In genomic region chr11:2770556-2771301, GRCh38 we compare ENCODE assay signal across 10 cellular contexts.
DNase-seq lines count a peak whose midpoint lies in the region; ATAC-seq and TF ChIP-seq lines count a peak whose summit lies in the region.
"Had no signal": no experiment of that assay in that cellular context is flagged by ENCODE, and none has a peak within 500 bp of the region (broad histone marks: within the 10 kb centered on the region; RNA-seq: fewer than 3 reads in every experiment).

No MANE protein-coding gene starts in this region.

- H3K4me3 ChIP-seq in heart left ventricle (no peak overlapping the region), mesendoderm (ENCODE audit: low read length) (no peak overlapping the region)

- no peaks in the 10 kb centered on the region for H3K79me2 ChIP-seq in mesendoderm (ENCODE audit: control insufficient read depth, insufficient read depth, low read length)

- CTCF ChIA-PET in activated B cell treated with CpG ODN at 0.5 μM for 24 hours (lab: Charles Lee), result no interaction called here

- no peak overlapping the region for H3K23ac ChIP-seq in mesendoderm (ENCODE audit: low read length)

- POLR2A ChIA-PET in activated B cell treated with CpG ODN at 0.5 μM for 24 hours (lab: Charles Lee), result no interaction called here

- no peak overlapping the region for H3K4me2 ChIP-seq in mesendoderm (ENCODE audit: low read length)

- DNase-seq in HUDEP-2 (lab: John Stamatoyannopoulos, UW; ENCODE audit: unreplicated experiment in 76 of 76) (peak in 43 of 76 experiments; percentile 12 to 62 (median 35)), activated B cell treated with CpG ODN at 0.5 μM for 24 hours (peak; percentile 14), heart left ventricle (peak; percentile 6 to 55 (median 13)), sciatic nerve (ENCODE audit: low spot score) (peak; percentile 53), T-helper 2 cell (no peak), mesendoderm (no peak), T-helper 9 cell (no peak)
- DNase-seq: NCI-H2029 treated with DMSO at 0.1 percent for 48 hours had no signal

- no peak overlapping the region for H4K8ac ChIP-seq in mesendoderm (ENCODE audit: low read depth, low read length)

- H3K36me3 Mint-ChIP-seq in activated B cell treated with CpG ODN at 0.5 μM for 24 hours (ENCODE audit: low read depth), result peaks cover 19% of the 10 kb centered on the region

- H3K9me3 Mint-ChIP-seq in activated B cell treated with CpG ODN at 0.5 μM for 24 hours, result peaks cover 2% of the 10 kb centered on the region
- H3K9me3 Mint-ChIP-seq: T-helper 1 cell treated with Interleukin-12 subunit alpha and Interleukin-12 subunit beta and Interleukin-4 antibody, amounts not matched to agents 30 μg/mL and 1 μg/mL, for 36 hours had no signal

- 89 to 97% (median 93%) methylated on average over 6 to 10 of the region's 10 CpGs for WGBS in heart left ventricle, 4 donors
- no CpG with 5 or more reads among the region's 10 CpGs for WGBS in mesendoderm (ENCODE audit: extremely low coverage, insufficient coverage, low lambda C conversion rate)

- no peaks in the 10 kb centered on the region for H3K27me3 Mint-ChIP-seq in activated B cell treated with CpG ODN at 0.5 μM for 24 hours

- no peak overlapping the region for H3K18ac ChIP-seq in mesendoderm (ENCODE audit: low read length)

- TF ChIP-seq POLR2A in heart left ventricle (IDR thresholded peaks at IDR 0.05), result no peak

- ATAC-seq in activated B cell treated with CpG ODN at 0.5 μM for 24 hours (ENCODE audit: low read depth) (no peak), heart left ventricle (no peak), sciatic nerve (no peak)

- intact Hi-C loops in activated B cell treated with CpG ODN at 0.5 μM for 24 hours (cut with micrococcal nuclease), result no loop called here
- intact Hi-C loops in heart left ventricle (cut with DNase I), result loop anchor here in 1 of 10 donors (10.0 kb wide), 1 partner anchor 226 kb away; no protein-coding TSS in a partner anchor
- intact Hi-C loops in sciatic nerve (cut with DNase I), result no loop called here

- no peak overlapping the region for H3K4me3 Mint-ChIP-seq in activated B cell treated with CpG ODN at 0.5 μM for 24 hours
- H3K4me3 Mint-ChIP-seq: CD8-positive, alpha-beta memory T cell; T-helper 1 cell treated with Interleukin-12 subunit alpha and Interleukin-12 subunit beta and Interleukin-4 antibody, amounts not matched to agents 30 μg/mL and 1 μg/mL, for 36 hours had no signal

- H2BK120ac ChIP-seq in mesendoderm (ENCODE audit: low read depth, low read length), result no peak overlapping the region

- H3K9me3 ChIP-seq in heart left ventricle, result peaks cover 0 to 2% (median 0%) of the 10 kb centered on the region in 12 donors

- no peaks in the 10 kb centered on the region for H3K4me1 ChIP-seq in heart left ventricle
- no peaks in the 10 kb centered on the region for H3K4me1 ChIP-seq in mesendoderm (ENCODE audit: control insufficient read depth, low read depth, low read length)

- H3K4ac ChIP-seq in mesendoderm (ENCODE audit: low read depth, low read length), result no peak overlapping the region

- no peak overlapping the region for H4K5ac ChIP-seq in mesendoderm (ENCODE audit: low read length)

- no peaks in the 10 kb centered on the region for H3K79me1 ChIP-seq in mesendoderm (ENCODE audit: low read length)

- H3K9ac ChIP-seq in mesendoderm (ENCODE audit: low read length), result no peak overlapping the region

- TF ChIP-seq CTCF in activated B cell treated with CpG ODN at 0.5 μM for 24 hours (IDR thresholded peaks at IDR 0.05) (no peak), heart left ventricle (IDR thresholded peaks at IDR 0.05) (no peak)

- H3K27ac ChIP-seq in heart left ventricle (no peak overlapping the region), mesendoderm (ENCODE audit: low read depth, low read length) (no peak overlapping the region)

- H2AK5ac ChIP-seq in mesendoderm (ENCODE audit: low read length), result no peak overlapping the region

- H3K4me1 Mint-ChIP-seq in activated B cell treated with CpG ODN at 0.5 μM for 24 hours, result no peaks in the 10 kb centered on the region

- no peak overlapping the region for H3K27ac Mint-ChIP-seq in activated B cell treated with CpG ODN at 0.5 μM for 24 hours
- H3K27ac Mint-ChIP-seq: T-helper 1 cell treated with Interleukin-12 subunit alpha and Interleukin-12 subunit beta and Interleukin-4 antibody, amounts not matched to agents 30 μg/mL and 1 μg/mL, for 36 hours had no signal

- no peak overlapping the region for H2BK15ac ChIP-seq in mesendoderm (replicated peaks; ENCODE audit: low read depth)

- peaks cover 0 to 6% (median 0%) of the 10 kb centered on the region in 9 donors for H3K36me3 ChIP-seq in heart left ventricle
- H3K36me3 ChIP-seq in mesendoderm (ENCODE audit: control insufficient read depth, insufficient read depth, low read length), result no peaks in the 10 kb centered on the region

- no peak overlapping the region for H3K56ac ChIP-seq in mesendoderm (ENCODE audit: low read length)

- H3K27me3 ChIP-seq in heart left ventricle (no peaks in the 10 kb centered on the region), mesendoderm (ENCODE audit: insufficient read depth, low read length, poor library complexity) (no peaks in the 10 kb centered on the region)

- no peak overlapping the region for H2BK5ac ChIP-seq in mesendoderm (ENCODE audit: low read length)

Comparison
In these comparisons a context has a peak if more than half of its experiments do, and no peak if none do; other contexts are left out.
1. DNase-seq: peak in HUDEP-2 (43 of 76), activated B cell treated with CpG ODN at 0.5 μM for 24 hours (single experiment), heart left ventricle (5 of 5) and sciatic nerve (single experiment); none in T-helper 2 cell (0 of 5), mesendoderm (single experiment) and T-helper 9 cell (single experiment).